Comparison of ENCODE assay signal across 11 cellular contexts in the genomic region with DNA sequence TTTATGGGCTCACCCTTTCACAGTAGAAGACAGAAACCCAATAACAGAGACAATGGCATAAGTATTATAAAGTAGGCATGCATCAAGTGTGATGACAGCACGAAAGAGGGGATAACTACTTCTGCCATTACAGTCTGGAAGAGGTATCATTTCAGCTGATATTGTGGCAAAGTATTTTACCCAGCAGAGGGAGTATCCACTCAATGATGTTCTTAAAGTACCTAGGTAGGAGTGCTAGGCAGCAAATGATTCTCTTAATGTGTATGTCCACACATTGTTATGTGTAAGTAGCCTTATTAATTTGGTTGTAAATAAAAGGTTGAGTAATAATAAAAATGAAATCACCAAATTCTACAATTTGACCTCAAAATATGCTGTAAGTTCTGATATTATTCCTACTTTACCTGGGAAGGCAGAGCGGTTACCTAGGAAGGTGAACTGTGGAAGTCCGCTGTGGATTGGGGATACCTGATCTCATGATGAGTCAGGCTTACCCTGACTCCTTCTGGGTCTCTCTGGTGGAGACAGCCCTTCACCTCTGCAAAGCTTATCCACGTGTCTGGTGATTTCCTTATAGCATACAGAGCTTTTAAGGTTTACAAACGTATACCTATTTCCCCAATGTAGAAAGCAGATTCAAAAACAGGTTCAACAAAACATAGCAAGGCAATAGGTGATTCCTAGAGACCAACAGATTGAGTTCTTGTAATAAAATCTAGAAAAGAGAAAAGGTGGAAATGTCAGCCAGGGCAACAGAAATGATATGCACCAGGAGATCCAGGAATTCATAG. TPM values are rescaled to one million over a fixed set of nuclear protein-coding genes. Genes with fewer than 3 reads are reported as not detected.
DNase-seq lines count a peak whose midpoint lies in the region; ATAC-seq and TF ChIP-seq lines count a peak whose summit lies in the region.
"Had no signal": no experiment of that assay in that cellular context is flagged by ENCODE, and none has a peak within 500 bp of the region (broad histone marks: within the 10 kb centered on the region; RNA-seq: fewer than 3 reads in every experiment).

No MANE protein-coding gene starts in this region.

- H3K27me3 Mint-ChIP-seq in activated T-cell treated with anti-CD3 and anti-CD28 coated beads, Interleukin-2, amount 50 U/mL, for 24 hours, result no peaks in the 10 kb centered on the region
- peaks cover 3% of the 10 kb centered on the region for H3K27me3 Mint-ChIP-seq in endodermal cell (ENCODE audit: insufficient read depth)

- peaks cover 42% of the 10 kb centered on the region for H3K4me1 Mint-ChIP-seq in activated T-cell treated with anti-CD3 and anti-CD28 coated beads, Interleukin-2, amount 50 U/mL, for 24 hours (ENCODE audit: low read depth)
- peaks cover 13% of the 10 kb centered on the region for H3K4me1 Mint-ChIP-seq in endodermal cell

- ATAC-seq in GM21423 (IDR thresholded peaks at IDR 0.05; ENCODE audit: unreplicated experiment), result no peak

- H3K4me3 Mint-ChIP-seq in activated T-cell treated with anti-CD3 and anti-CD28 coated beads, Interleukin-2, amount 50 U/mL, for 24 hours, result no peak overlapping the region
- no peak overlapping the region for H3K4me3 Mint-ChIP-seq in endodermal cell

- H3K36me3 Mint-ChIP-seq in activated T-cell treated with anti-CD3 and anti-CD28 coated beads, Interleukin-2, amount 50 U/mL, for 24 hours (ENCODE audit: low read depth), result peaks cover 21% of the 10 kb centered on the region
- H3K36me3 Mint-ChIP-seq in endodermal cell (ENCODE audit: low read depth), result no peaks in the 10 kb centered on the region
- H3K36me3 Mint-ChIP-seq: brain had no signal

- no peaks in the 10 kb centered on the region for H3K9me3 Mint-ChIP-seq in activated T-cell treated with anti-CD3 and anti-CD28 coated beads, Interleukin-2, amount 50 U/mL, for 24 hours
- H3K9me3 Mint-ChIP-seq in endodermal cell, result no peaks in the 10 kb centered on the region
- H3K9me3 Mint-ChIP-seq: brain had no signal

- TF ChIP-seq CTCF in endodermal cell (conservative IDR thresholded peaks at IDR 0.05), result peak; percentile 61
- no peak for TF ChIP-seq CTCF in suprapubic skin (IDR thresholded peaks at IDR 0.05)

- DNase-seq in activated T-cell treated with anti-CD3 and anti-CD28 coated beads, Interleukin-2, amount 50 U/mL, for 24 hours, result no peak
- DNase-seq in activated T-cell treated with anti-CD3 and anti-CD28 coated beads for 4 hours, result no peak
- DNase-seq in NCI-H526 (lab: John Stamatoyannopoulos, UW), result peak; percentile 43 to 69
- DNase-seq in endodermal cell, result no peak
- DNase-seq in suprapubic skin (ENCODE audit: low spot score in 2 of 2), result no peak
- no peak for DNase-seq in H7
- DNase-seq in NCI-H446 treated with DMSO at 0.1 percent for 48 hours (lab: John Stamatoyannopoulos, UW), result no peak
- DNase-seq: NK-92 treated with Interleukin-12 subunit alpha and Interleukin-12 subunit beta, amount 100 ng/mL, for 24 hours; posterior cingulate gyrus had no signal

- no peak overlapping the region for H3K9ac ChIP-seq in endodermal cell (ENCODE audit: extremely low read depth, low read length, poor library complexity, severe bottlenecking)

- H3K27me3 ChIP-seq in endodermal cell (ENCODE audit: control insufficient read depth, insufficient read depth, low read length, poor library complexity, severe bottlenecking) (no peaks in the 10 kb centered on the region), suprapubic skin (no peaks in the 10 kb centered on the region), H7 (ENCODE audit: control insufficient read depth, insufficient read depth, low read length) (no peaks in the 10 kb centered on the region)

- TF ChIP-seq POLR2A in suprapubic skin (IDR thresholded peaks at IDR 0.05), result no peak

- TF ChIP-seq EP300 in suprapubic skin (IDR thresholded peaks at IDR 0.05), result no peak

- H3K27ac ChIP-seq in endodermal cell (ENCODE audit: low read depth, low read length), result no peak overlapping the region
- H3K27ac ChIP-seq in suprapubic skin, result peak overlapping the region; percentile 38

- peak overlapping the region; percentile 70 for H3K27ac Mint-ChIP-seq in activated T-cell treated with anti-CD3 and anti-CD28 coated beads, Interleukin-2, amount 50 U/mL, for 24 hours
- H3K27ac Mint-ChIP-seq in endodermal cell, result no peak overlapping the region

- H3K4me1 ChIP-seq in endodermal cell (ENCODE audit: control insufficient read depth, insufficient read depth, low read length) (no peaks in the 10 kb centered on the region), suprapubic skin (peaks cover 42% of the 10 kb centered on the region)

- WGBS in endodermal cell (ENCODE audit: insufficient coverage in 1 of 2, insufficient read length in 1 of 2), 2 experiments, result 86 to 87% methylated on average over 4 to 5 of the region's 5 CpGs
- WGBS in suprapubic skin, result 84% methylated on average over 5 of the region's 5 CpGs

- H3K36me3 ChIP-seq in endodermal cell (ENCODE audit: control insufficient read depth, insufficient read depth, low read length) (no peaks in the 10 kb centered on the region), suprapubic skin (no peaks in the 10 kb centered on the region), H7 (replicated peaks; ENCODE audit: control insufficient read depth, insufficient read depth, low read length) (no peaks in the 10 kb centered on the region)

- H3K4me3 ChIP-seq in endodermal cell (ENCODE audit: low read length), result no peak overlapping the region
- H3K4me3 ChIP-seq in suprapubic skin, result no peak overlapping the region
- no peak overlapping the region for H3K4me3 ChIP-seq in H7 (ENCODE audit: insufficient read depth, low read depth, low read length)

- no peaks in the 10 kb centered on the region for H3K9me3 ChIP-seq in endodermal cell (ENCODE audit: control insufficient read depth, low read length)
- H3K9me3 ChIP-seq in suprapubic skin, result no peaks in the 10 kb centered on the region

RNA-seq across cellular contexts. Expression of gene UBAC2, which starts 4.0 kb away (rescaled TPM):
- 10 to 100 TPM; 72.7 to 80.4 TPM for total RNA-seq in endodermal cell
- 78.5 TPM for polyA plus RNA-seq in endodermal cell (2013, experiment 1 of 2)
- 70.0 TPM for polyA plus RNA-seq in endodermal cell (2013, experiment 2 of 2)
- total RNA-seq in suprapubic skin, result 100 to 1,000 TPM in 2 of 4 donors, 10 to 100 TPM in 2; 67.3 to 111 (median 93.8) TPM
- 56.9 and 67.4 TPM in 2 replicates for total RNA-seq in H7 (2014; rRNA removed; shearing (Covaris generic))

Comparison
In these comparisons a context has a peak if more than half of its experiments do, and no peak if none do; other contexts are left out.
1. DNase-seq: peak in NCI-H526 (2 of 2); none in activated T-cell treated with anti-CD3 and anti-CD28 coated beads, Interleukin-2, amount 50 U/mL, for 24 hours (single experiment), activated T-cell treated with anti-CD3 and anti-CD28 coated beads for 4 hours (single experiment), endodermal cell (single experiment), suprapubic skin (0 of 2), H7 (single experiment) and NCI-H446 treated with DMSO at 0.1 percent for 48 hours (single experiment).